ENCODE assay signal across 30 cellular contexts in the genomic region with DNA sequence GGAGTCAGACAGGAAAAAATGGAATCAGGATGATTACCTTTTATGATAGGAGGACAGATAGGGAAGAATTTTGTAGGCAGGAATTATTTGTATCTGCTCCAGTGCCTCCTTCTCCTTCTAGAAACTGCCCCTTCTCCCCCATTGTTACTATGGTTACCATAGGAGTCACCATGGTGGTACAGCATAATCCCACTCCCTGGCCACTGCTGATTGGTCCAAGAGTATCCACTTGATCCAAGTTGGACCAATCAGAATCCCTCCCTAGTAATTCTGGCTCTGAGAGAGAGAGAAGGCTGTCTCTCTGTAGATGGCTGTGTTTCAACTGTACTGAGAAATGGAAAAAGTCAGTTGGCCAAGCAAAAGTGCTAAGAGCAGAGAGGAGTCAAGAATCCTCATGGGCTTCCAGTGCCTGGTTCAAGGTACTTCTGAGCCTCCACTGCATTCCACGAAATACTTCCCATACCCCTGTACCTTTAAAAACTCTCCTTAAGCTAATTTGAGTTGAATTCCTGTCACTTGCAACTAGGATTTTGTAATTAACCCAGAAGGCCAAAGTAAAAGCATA.
DNase-seq lines count a peak whose midpoint lies in the region; ATAC-seq, FAIRE-seq and TF ChIP-seq lines count a peak whose summit lies in the region.
"Had no signal": no experiment of that assay in that cellular context is flagged by ENCODE, and none has a peak within 500 bp of the region (broad histone marks: within the 10 kb centered on the region; RNA-seq: fewer than 3 reads in every experiment).

No MANE protein-coding gene starts in this region.

- H3K9ac ChIP-seq in K562 (ENCODE audit: insufficient read depth in 1 of 2, low read depth in 2 of 2, low read length in 2 of 2): no peak overlapping the region
- H3K9ac ChIP-seq in neural progenitor cell: no peak overlapping the region

- TF ChIP-seq POLR2A in K562 (conservative IDR thresholded peaks at IDR 0.05): no peak

- H3K4me1 Mint-ChIP-seq in neural progenitor cell: peaks cover 9% of the 10 kb centered on the region
- peaks cover 21% of the 10 kb centered on the region for H3K4me1 Mint-ChIP-seq in activated CD4-positive, alpha-beta T cell treated with anti-CD3 and anti-CD28 coated beads for 36 hours
- H3K4me1 Mint-ChIP-seq: neural crest cell had no signal

- H3K36me3 Mint-ChIP-seq in neural progenitor cell: peaks cover 7% of the 10 kb centered on the region
- H3K36me3 Mint-ChIP-seq in activated CD4-positive, alpha-beta T cell treated with anti-CD3 and anti-CD28 coated beads for 36 hours (ENCODE audit: low read depth): peaks cover under 1% of the 10 kb centered on the region

- H3K4me1 ChIP-seq in K562 (replicated peaks in 1 of 2; ENCODE audit: control insufficient read depth in 2 of 2, insufficient read depth in 2 of 2, low read length in 2 of 2): no peaks in the 10 kb centered on the region
- no peaks in the 10 kb centered on the region for H3K4me1 ChIP-seq in neural progenitor cell
- H3K4me1 ChIP-seq: ascending aorta, pancreas, SJCRH30, suprapubic skin, upper lobe of right lung had no signal

- in situ Hi-C loops in K562 (cut with MboI): no loop called here

- H2AFZ ChIP-seq in K562 (ENCODE audit: low read depth, low read length) (no peak overlapping the region), neural progenitor cell (replicated peaks) (no peak overlapping the region)

- intact Hi-C loops in K562 (cut with micrococcal nuclease): no loop called here
- intact Hi-C loops in activated CD4-positive, alpha-beta T cell treated with anti-CD3 and anti-CD28 coated beads for 36 hours (cut with DNase I, micrococcal nuclease): no loop called here

- BruUV-seq in K562 (replicated peaks; lab: Mats Ljungman, UMichigan): no TSS peak

- H3K79me2 ChIP-seq in K562 (ENCODE audit: control insufficient read depth, insufficient read depth, low read length): no peaks in the 10 kb centered on the region
- H3K79me2 ChIP-seq in neural progenitor cell (ENCODE audit: low read depth): no peaks in the 10 kb centered on the region

- no peak overlapping the region for H3K4me3 Mint-ChIP-seq in neural progenitor cell
- H3K4me3 Mint-ChIP-seq in activated CD4-positive, alpha-beta T cell treated with anti-CD3 and anti-CD28 coated beads for 36 hours: no peak overlapping the region
- H3K4me3 Mint-ChIP-seq: activated CD4-positive, alpha-beta T cell treated with anti-CD3 and anti-CD28 coated beads, Interleukin-2, amount 10 ng/mL, durations not matched to agents 7 days and 5 days; activated naive CD8-positive, alpha-beta T cell treated with anti-CD3 and anti-CD28 coated beads, Interleukin-2, amount 10 ng/mL, durations not matched to agents 7 days and 5 days; activated T-cell treated with anti-CD3 and anti-CD28 coated beads, Interleukin-2, amount 50 U/mL, for 4 hours; neural crest cell; stimulated activated naive B cell treated with anti-CD40 and anti-IgM and Interleukin-4, amounts not matched to agents 10 μg/mL and 1 μg/mL and 100 μg/mL, for 72 hours; T-cell had no signal

- no peak for TF ChIP-seq RAD21 in K562 (CRISPR knock-in tag; conservative IDR thresholded peaks at IDR 0.05 in 1 of 2, IDR thresholded peaks at IDR 0.05 in 1 of 2)

- H3K36me3 ChIP-seq in K562 (ENCODE audit: control insufficient read depth, insufficient read depth, low read length): no peaks in the 10 kb centered on the region
- no peaks in the 10 kb centered on the region for H3K36me3 ChIP-seq in neural progenitor cell
- H3K36me3 ChIP-seq: ascending aorta, cardiac muscle cell, pancreas, suprapubic skin, upper lobe of right lung had no signal

- peak; percentile 36 for DNase-seq in NCI-H510A treated with DMSO at 0.1 percent for 48 hours (lab: John Stamatoyannopoulos, UW)
- DNase-seq in NCI-H510A (lab: John Stamatoyannopoulos, UW): no peak
- peak; percentile 59 for DNase-seq in NCI-H1092 treated with DMSO at 0.1 percent for 48 hours (lab: John Stamatoyannopoulos, UW)
- DNase-seq in K562 (ENCODE audit: extremely low read depth in 1 of 4, low spot score in 3 of 4): peak in 3 of 4 experiments; percentile 10 to 13 (median 12)
- DNase-seq in neural progenitor cell (ENCODE audit: low spot score): peak; percentile 45
- no peak for DNase-seq in NCI-H345 treated with DMSO at 0.1 percent for 48 hours (lab: John Stamatoyannopoulos, UW; ENCODE audit: unreplicated experiment)
- DNase-seq in EL: no peak
- DNase-seq in activated CD4-positive, alpha-beta T cell treated with anti-CD3 and anti-CD28 coated beads for 36 hours: no peak
- DNase-seq: activated CD4-positive, alpha-beta T cell treated with anti-CD3 and anti-CD28 coated beads, Interleukin-2, amount 10 ng/mL, durations not matched to agents 7 days and 5 days; activated gamma-delta T cell; activated naive CD8-positive, alpha-beta T cell treated with anti-CD3 and anti-CD28 coated beads, Interleukin-2, amount 10 ng/mL, durations not matched to agents 7 days and 5 days; activated T-cell treated with anti-CD3 and anti-CD28 coated beads, Interleukin-2, amount 50 U/mL, for 4 hours; DND-41; effector CD8-positive, alpha-beta T cell; hippocampal formation; NCI-H1105 treated with DMSO at 0.1 percent for 48 hours; NCI-H2029; pancreas; stimulated activated naive B cell treated with anti-CD40 and anti-IgM and Interleukin-4, amounts not matched to agents 10 μg/mL and 1 μg/mL and 100 μg/mL, for 72 hours; T-cell; upper lobe of right lung had no signal

- no peaks in the 10 kb centered on the region for H3K9me1 ChIP-seq in K562 (ENCODE audit: control insufficient read depth, insufficient read depth, low read length)

- WGBS in K562 (ENCODE audit: insufficient coverage, low coverage, missing lambda C conversion rate): 0% methylated on average over 1 of the region's 1 CpG

- H3K4me3 ChIP-seq in K562 (no peak overlapping the region), neural progenitor cell (no peak overlapping the region)
- H3K4me3 ChIP-seq: ascending aorta, cardiac muscle cell, coronary artery, pancreas, SJCRH30, skin epidermis, suprapubic skin, upper lobe of right lung had no signal

- H3K27me3 Mint-ChIP-seq in neural progenitor cell (ENCODE audit: insufficient read depth, low read depth): no peaks in the 10 kb centered on the region
- H3K27me3 Mint-ChIP-seq in activated CD4-positive, alpha-beta T cell treated with anti-CD3 and anti-CD28 coated beads for 36 hours: no peaks in the 10 kb centered on the region
- H3K27me3 Mint-ChIP-seq: activated CD4-positive, alpha-beta T cell treated with anti-CD3 and anti-CD28 coated beads, Interleukin-2, amount 10 ng/mL, durations not matched to agents 7 days and 5 days; activated naive CD8-positive, alpha-beta T cell treated with anti-CD3 and anti-CD28 coated beads, Interleukin-2, amount 10 ng/mL, durations not matched to agents 7 days and 5 days; T-cell had no signal

- CTCF ChIA-PET in K562 (lab: Yijun Ruan, JAX; ENCODE audit: low intra/inter-chr PET ratio): no interaction called here
- CTCF ChIA-PET in activated CD4-positive, alpha-beta T cell treated with anti-CD3 and anti-CD28 coated beads for 36 hours (lab: Charles Lee): interaction anchor here (1.5 kb wide), 1 partner anchor 140 kb away, joined by 5 read pairs; no protein-coding TSS in a partner anchor

- no peak for ATAC-seq in K562
- no peak for ATAC-seq in activated CD4-positive, alpha-beta T cell treated with anti-CD3 and anti-CD28 coated beads for 36 hours
- ATAC-seq: activated T-cell treated with anti-CD3 and anti-CD28 coated beads, Interleukin-2, amount 50 U/mL, for 4 hours; pancreas; stimulated activated naive B cell treated with anti-CD40 and anti-IgM and Interleukin-4, amounts not matched to agents 10 μg/mL and 1 μg/mL and 100 μg/mL, for 72 hours; T-cell; upper lobe of right lung had no signal

- POLR2A ChIA-PET in K562 (lab: Yijun Ruan, JAX): no interaction called here
- POLR2A ChIA-PET in activated CD4-positive, alpha-beta T cell treated with anti-CD3 and anti-CD28 coated beads for 36 hours (lab: Charles Lee): no interaction called here

- H3K27ac ChIP-seq in K562 (ENCODE audit: extremely low read depth, low read depth, low read length): no peak overlapping the region
- H3K27ac ChIP-seq in neural progenitor cell: no peak overlapping the region
- H3K27ac ChIP-seq: ascending aorta, cardiac muscle cell, coronary artery, pancreas, SJCRH30, skin epidermis, suprapubic skin, upper lobe of right lung had no signal

- no peak for TF ChIP-seq EP300 in K562 (IDR thresholded peaks at IDR 0.05; ENCODE audit: low read length)

- H3K4me2 ChIP-seq in K562 (ENCODE audit: insufficient read depth, low read length) (no peak overlapping the region), neural progenitor cell (no peak overlapping the region)

- FAIRE-seq in K562 (lab: Jason Lieb, UNC): no peak
- FAIRE-seq: A204.1, H1, pancreas had no signal

- peaks cover 0 to 5% of the 10 kb centered on the region in 2 experiments; a peak in 2 of 5 replicates for H3K27me3 ChIP-seq in K562 (ENCODE audit: control insufficient read depth in 2 of 2, insufficient read depth in 2 of 2, low read length in 2 of 2)
- H3K27me3 ChIP-seq in neural progenitor cell: no peaks in the 10 kb centered on the region
- H3K27me3 ChIP-seq: ascending aorta, cardiac muscle cell, pancreas, SJCRH30, suprapubic skin, upper lobe of right lung had no signal

- TF ChIP-seq CTCF in K562 (IDR thresholded peaks at IDR 0.05 in 2 of 3, conservative IDR thresholded peaks at IDR 0.05 in 1 of 3; ENCODE audit: insufficient read depth in 2 of 3, low read depth in 1 of 3, low read length in 3 of 3): no peak
- no peak for TF ChIP-seq CTCF in neural progenitor cell (IDR thresholded peaks at IDR 0.05)

- no peaks in the 10 kb centered on the region for H3F3A ChIP-seq in neural progenitor cell (ENCODE audit: low read depth)

- H3K9me3 Mint-ChIP-seq in neural progenitor cell: peaks cover 6% of the 10 kb centered on the region
- H3K9me3 Mint-ChIP-seq in activated CD4-positive, alpha-beta T cell treated with anti-CD3 and anti-CD28 coated beads for 36 hours (ENCODE audit: low read depth): peaks cover 4% of the 10 kb centered on the region
- H3K9me3 Mint-ChIP-seq: activated T-cell treated with anti-CD3 and anti-CD28 coated beads, Interleukin-2, amount 50 U/mL, for 4 hours had no signal

- no peak overlapping the region for H3K27ac Mint-ChIP-seq in neural progenitor cell
- no peak overlapping the region for H3K27ac Mint-ChIP-seq in activated CD4-positive, alpha-beta T cell treated with anti-CD3 and anti-CD28 coated beads for 36 hours
- H3K27ac Mint-ChIP-seq: activated CD4-positive, alpha-beta T cell treated with anti-CD3 and anti-CD28 coated beads, Interleukin-2, amount 10 ng/mL, durations not matched to agents 7 days and 5 days; activated naive CD8-positive, alpha-beta T cell treated with anti-CD3 and anti-CD28 coated beads, Interleukin-2, amount 10 ng/mL, durations not matched to agents 7 days and 5 days; stimulated activated naive B cell treated with anti-CD40 and anti-IgM and Interleukin-4, amounts not matched to agents 10 μg/mL and 1 μg/mL and 100 μg/mL, for 72 hours; T-cell had no signal

- no peaks in the 10 kb centered on the region for H4K20me1 ChIP-seq in K562 (replicated peaks; ENCODE audit: control insufficient read depth, insufficient read depth, low read length)
- no peaks in the 10 kb centered on the region for H4K20me1 ChIP-seq in neural progenitor cell (ENCODE audit: low read depth)

- H3K9me3 ChIP-seq in K562 (replicated peaks; ENCODE audit: control insufficient read depth, insufficient read depth, low read depth, low read length) (no peaks in the 10 kb centered on the region), neural progenitor cell (ENCODE audit: low read depth) (no peaks in the 10 kb centered on the region)
- H3K9me3 ChIP-seq: ascending aorta, pancreas, SJCRH30, suprapubic skin, upper lobe of right lung had no signal

Comparison
In these comparisons a context has a peak if more than half of its experiments do, and no peak if none do; other contexts are left out.
1. DNase-seq: peak in NCI-H510A treated with DMSO at 0.1 percent for 48 hours (single experiment), NCI-H1092 treated with DMSO at 0.1 percent for 48 hours (single experiment), K562 (3 of 4) and neural progenitor cell (single experiment); none in NCI-H510A (single experiment), NCI-H345 treated with DMSO at 0.1 percent for 48 hours (single experiment), EL (single experiment) and activated CD4-positive, alpha-beta T cell treated with anti-CD3 and anti-CD28 coated beads for 36 hours (single experiment).